In genomic region chr15:76311071-76311956, GRCh38 we compare ENCODE assay signal across 8 cellular contexts.
DNase-seq lines count a peak whose midpoint lies in the region; ATAC-seq lines count a peak whose summit lies in the region.

TSS of gene ETFA (minus strand) at chr15:76311469. CDS start at chr15:76311388, 81 bp downstream.

- peaks cover 41% of the 10 kb centered on the region for H4K20me1 ChIP-seq in BLaER1

- no peaks in the 10 kb centered on the region for H3K27me3 ChIP-seq in BLaER1

- peak within 1 kb of the TSS; percentile 95 for H3K4me3 ChIP-seq in BLaER1

- ATAC-seq in GM19324 (IDR thresholded peaks at IDR 0.05; ENCODE audit: low FRiP score, unreplicated experiment) (peak; percentile 94), HG03460 (IDR thresholded peaks at IDR 0.05; ENCODE audit: unreplicated experiment) (peak; percentile 98)

- peak within 1 kb of the TSS; percentile 83 for H3K4me2 ChIP-seq in BLaER1

- peaks cover 13% of the 10 kb centered on the region; the same call in 1 of the 2 replicates for H3K36me3 ChIP-seq in BLaER1

- H3K4me1 ChIP-seq in BLaER1: peaks cover 24% of the 10 kb centered on the region

- H3K9ac ChIP-seq in BLaER1: peak within 1 kb of the TSS; percentile 94

- H3K9me3 ChIP-seq in BLaER1: no peaks in the 10 kb centered on the region

- peak; percentile 89 for DNase-seq in NCI-H524 treated with DMSO at 0.1 percent for 48 hours (lab: John Stamatoyannopoulos, UW)
- DNase-seq in activated CD4-positive, alpha-beta T cell treated with anti-CD3 and anti-CD28 coated beads for 48 hours: peak; percentile 97
- peak; percentile 40 for DNase-seq in cortex of kidney (lab: John Stamatoyannopoulos, UW)
- peak; percentile 99 for DNase-seq in left kidney (ENCODE audit: low read depth, low spot score)
- peak; percentile 95 for DNase-seq in stimulated activated CD4-positive, alpha-beta T cell treated with anti-CD3 and anti-CD28 coated beads, Interleukin-1b, Interleukin-23, amount 100 ng/mL, for 48 hours

- H3K27ac ChIP-seq in BLaER1: peak within 1 kb of the TSS; percentile 94

Comparison
In these comparisons a context has a peak if more than half of its experiments do, and no peak if none do; other contexts are left out.
1. Peak in every context shown above with its lines: DNase-seq, ATAC-seq, H3K4me3 ChIP-seq and H3K27ac ChIP-seq.
2. DNase-seq: peak in every context shown above with its lines; median percentile 99 in left kidney; 97 in activated CD4-positive, alpha-beta T cell treated with anti-CD3 and anti-CD28 coated beads for 48 hours; 95 in stimulated activated CD4-positive, alpha-beta T cell treated with anti-CD3 and anti-CD28 coated beads, Interleukin-1b, Interleukin-23, amount 100 ng/mL, for 48 hours; 89 in NCI-H524 treated with DMSO at 0.1 percent for 48 hours; 40 in cortex of kidney.